In the genomic region with DNA sequence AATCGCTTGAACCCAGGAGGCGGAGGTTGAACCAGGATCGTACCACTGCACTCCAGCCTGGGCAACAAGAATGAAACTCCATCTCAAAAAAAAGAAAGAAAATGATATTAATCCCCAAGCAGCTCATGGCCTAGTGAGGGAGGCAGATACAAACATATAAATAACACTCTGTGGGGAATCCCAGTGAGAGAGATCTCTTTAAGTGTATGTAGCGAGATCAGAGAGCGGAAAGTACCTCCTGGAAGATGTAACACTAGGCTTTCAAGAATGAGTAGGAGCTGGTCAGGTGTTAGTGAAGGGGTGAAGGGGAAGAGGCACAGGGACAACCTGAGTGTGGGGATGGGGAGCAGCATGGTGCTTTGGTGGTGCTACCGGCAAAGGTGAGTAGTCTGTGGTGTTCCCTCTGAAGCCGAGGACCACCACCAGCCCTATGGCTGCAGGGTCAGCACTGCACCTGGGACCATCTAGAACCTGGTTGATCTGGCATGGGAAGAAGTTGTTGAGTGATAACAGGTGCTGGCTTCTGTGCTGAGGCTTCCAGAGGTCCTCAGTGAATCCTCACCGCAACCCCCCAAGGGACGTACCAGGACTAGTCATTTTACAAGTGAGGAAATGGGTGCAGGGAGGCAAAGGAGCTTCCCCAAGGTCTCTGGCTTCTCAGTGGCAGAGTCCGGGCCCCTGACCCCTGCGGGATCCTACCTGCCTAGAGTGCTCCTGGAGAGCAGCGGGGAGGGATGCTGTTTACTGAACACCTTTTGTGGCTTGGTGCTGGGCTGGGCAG, we compare ENCODE assay signal across 13 cellular contexts.
DNase-seq lines count a peak whose midpoint lies in the region; ATAC-seq and TF ChIP-seq lines count a peak whose summit lies in the region.
"Had no signal": no experiment of that assay in that cellular context is flagged by ENCODE, and none has a peak within 500 bp of the region (broad histone marks: within the 10 kb centered on the region; RNA-seq: fewer than 3 reads in every experiment).

No MANE protein-coding gene starts in this region.

- peak; percentile 11 for DNase-seq in activated CD4-positive, alpha-beta memory T cell treated with anti-CD3 and anti-CD28 coated beads, Interleukin-2, amount 10 ng/mL, durations not matched to agents 7 days and 5 days
- DNase-seq in activated CD4-positive, alpha-beta memory T cell treated with anti-CD3 and anti-CD28 coated beads for 36 hours = no peak
- DNase-seq in M059J (ENCODE audit: low read depth) = peak; percentile 35
- DNase-seq in iPS-NIHi7 (ENCODE audit: extremely low spot score) = peak; percentile 7
- DNase-seq in stomach = peak; percentile 19
- DNase-seq in upper lobe of left lung = no peak
- no peak for DNase-seq in upper lobe of right lung
- DNase-seq: gastrocnemius medialis, NCI-H1436 had no signal

- no peaks in the 10 kb centered on the region for H3K4me1 Mint-ChIP-seq in activated CD4-positive, alpha-beta memory T cell treated with anti-CD3 and anti-CD28 coated beads, Interleukin-2, amount 10 ng/mL, durations not matched to agents 7 days and 5 days
- no peaks in the 10 kb centered on the region for H3K4me1 Mint-ChIP-seq in activated CD4-positive, alpha-beta memory T cell treated with anti-CD3 and anti-CD28 coated beads for 36 hours (ENCODE audit: low read depth)
- H3K4me1 Mint-ChIP-seq: central memory CD8-positive, alpha-beta T cell; stimulated activated memory B cell treated with anti-CD40 and anti-IgM and Interleukin-4, amounts not matched to agents 10 μg/mL and 1 μg/mL and 100 μg/mL, for 72 hours had no signal

- intact Hi-C loops in activated CD4-positive, alpha-beta memory T cell treated with anti-CD3 and anti-CD28 coated beads for 36 hours (cut with micrococcal nuclease) = no loop called here
- intact Hi-C loops in stomach (cut with DNase I; ENCODE audit: low total_unique reads) (no loop called here), upper lobe of right lung (cut with DNase I) (no loop called here)

- POLR2A ChIA-PET in activated CD4-positive, alpha-beta memory T cell treated with anti-CD3 and anti-CD28 coated beads, Interleukin-2, amount 10 ng/mL, durations not matched to agents 7 days and 5 days (lab: Charles Lee) = no interaction called here
- POLR2A ChIA-PET in activated CD4-positive, alpha-beta memory T cell treated with anti-CD3 and anti-CD28 coated beads for 36 hours (lab: Charles Lee) = no interaction called here

- ATAC-seq in upper lobe of left lung (ENCODE audit: low FRiP score in 2 of 2) = no peak
- no peak for ATAC-seq in upper lobe of right lung
- no peak for ATAC-seq in HG02885 (IDR thresholded peaks at IDR 0.05; ENCODE audit: poor library complexity, unreplicated experiment)
- ATAC-seq: CD8-positive, alpha-beta T cell; gastrocnemius medialis; stimulated activated memory B cell treated with anti-CD40 and anti-IgM and Interleukin-4, amounts not matched to agents 10 μg/mL and 1 μg/mL and 100 μg/mL, for 72 hours had no signal

- H3K27me3 Mint-ChIP-seq in activated CD4-positive, alpha-beta memory T cell treated with anti-CD3 and anti-CD28 coated beads, Interleukin-2, amount 10 ng/mL, durations not matched to agents 7 days and 5 days = no peaks in the 10 kb centered on the region
- peaks cover 8% of the 10 kb centered on the region for H3K27me3 Mint-ChIP-seq in activated CD4-positive, alpha-beta memory T cell treated with anti-CD3 and anti-CD28 coated beads for 36 hours

- CTCF ChIA-PET in activated CD4-positive, alpha-beta memory T cell treated with anti-CD3 and anti-CD28 coated beads, Interleukin-2, amount 10 ng/mL, durations not matched to agents 7 days and 5 days (lab: Charles Lee) = no interaction called here
- CTCF ChIA-PET in activated CD4-positive, alpha-beta memory T cell treated with anti-CD3 and anti-CD28 coated beads for 36 hours (lab: Charles Lee) = no interaction called here

- H3K36me3 Mint-ChIP-seq in activated CD4-positive, alpha-beta memory T cell treated with anti-CD3 and anti-CD28 coated beads, Interleukin-2, amount 10 ng/mL, durations not matched to agents 7 days and 5 days (ENCODE audit: low read depth) = no peaks in the 10 kb centered on the region
- H3K36me3 Mint-ChIP-seq in activated CD4-positive, alpha-beta memory T cell treated with anti-CD3 and anti-CD28 coated beads for 36 hours = no peaks in the 10 kb centered on the region
- H3K36me3 Mint-ChIP-seq: CD8-positive, alpha-beta T cell; stimulated activated memory B cell treated with anti-CD40 and anti-IgM and Interleukin-4, amounts not matched to agents 10 μg/mL and 1 μg/mL and 100 μg/mL, for 72 hours had no signal

- no peaks in the 10 kb centered on the region for H3K4me1 ChIP-seq in stomach
- H3K4me1 ChIP-seq in upper lobe of left lung = no peaks in the 10 kb centered on the region
- no peaks in the 10 kb centered on the region for H3K4me1 ChIP-seq in upper lobe of right lung

- WGBS in stomach, 5 donors = 92 to 96% (median 94%) methylated on average over 12 of the region's 12 CpGs
- 89 to 94% methylated on average over 9 to 12 of the region's 12 CpGs for WGBS in upper lobe of left lung, 2 donors

- no peak overlapping the region for H3K4me3 Mint-ChIP-seq in activated CD4-positive, alpha-beta memory T cell treated with anti-CD3 and anti-CD28 coated beads, Interleukin-2, amount 10 ng/mL, durations not matched to agents 7 days and 5 days
- H3K4me3 Mint-ChIP-seq in activated CD4-positive, alpha-beta memory T cell treated with anti-CD3 and anti-CD28 coated beads for 36 hours = no peak overlapping the region
- H3K4me3 Mint-ChIP-seq: CD8-positive, alpha-beta T cell; central memory CD8-positive, alpha-beta T cell; stimulated activated memory B cell treated with anti-CD40 and anti-IgM and Interleukin-4, amounts not matched to agents 10 μg/mL and 1 μg/mL and 100 μg/mL, for 72 hours had no signal

- no peak for TF ChIP-seq CTCF in stomach (IDR thresholded peaks at IDR 0.05)
- no peak for TF ChIP-seq CTCF in upper lobe of left lung (IDR thresholded peaks at IDR 0.05)
- no peak for TF ChIP-seq CTCF in upper lobe of right lung (IDR thresholded peaks at IDR 0.05)

- TF ChIP-seq EP300 in stomach (IDR thresholded peaks at IDR 0.05) = no peak
- no peak for TF ChIP-seq EP300 in upper lobe of left lung (IDR thresholded peaks at IDR 0.05)

- H3K9me3 Mint-ChIP-seq in activated CD4-positive, alpha-beta memory T cell treated with anti-CD3 and anti-CD28 coated beads, Interleukin-2, amount 10 ng/mL, durations not matched to agents 7 days and 5 days = no peaks in the 10 kb centered on the region
- H3K9me3 Mint-ChIP-seq in activated CD4-positive, alpha-beta memory T cell treated with anti-CD3 and anti-CD28 coated beads for 36 hours = peaks cover 12% of the 10 kb centered on the region
- H3K9me3 Mint-ChIP-seq: central memory CD8-positive, alpha-beta T cell had no signal

- H3K27ac Mint-ChIP-seq in activated CD4-positive, alpha-beta memory T cell treated with anti-CD3 and anti-CD28 coated beads, Interleukin-2, amount 10 ng/mL, durations not matched to agents 7 days and 5 days = no peak overlapping the region
- H3K27ac Mint-ChIP-seq in activated CD4-positive, alpha-beta memory T cell treated with anti-CD3 and anti-CD28 coated beads for 36 hours = no peak overlapping the region
- H3K27ac Mint-ChIP-seq: CD8-positive, alpha-beta T cell; stimulated activated memory B cell treated with anti-CD40 and anti-IgM and Interleukin-4, amounts not matched to agents 10 μg/mL and 1 μg/mL and 100 μg/mL, for 72 hours had no signal

- no peaks in the 10 kb centered on the region for H3K36me3 ChIP-seq in stomach
- H3K36me3 ChIP-seq in upper lobe of left lung = no peaks in the 10 kb centered on the region
- H3K36me3 ChIP-seq in upper lobe of right lung = no peaks in the 10 kb centered on the region
- H3K36me3 ChIP-seq: gastrocnemius medialis had no signal

- no peak for TF ChIP-seq POLR2A in stomach (IDR thresholded peaks at IDR 0.05)
- no peak for TF ChIP-seq POLR2A in upper lobe of left lung (IDR thresholded peaks at IDR 0.05)

- H3K27ac ChIP-seq in stomach (no peak overlapping the region), upper lobe of left lung (no peak overlapping the region), upper lobe of right lung (no peak overlapping the region)
- H3K27ac ChIP-seq: gastrocnemius medialis had no signal

- H3K9me3 ChIP-seq in stomach (peaks cover 0 to 13% (median 8%) of the 10 kb centered on the region in 4 donors), upper lobe of left lung (peaks cover 0 to 11% (median 5%) of the 10 kb centered on the region in 4 donors), upper lobe of right lung (no peaks in the 10 kb centered on the region)
- H3K9me3 ChIP-seq: gastrocnemius medialis had no signal

- H3K4me3 ChIP-seq in stomach (no peak overlapping the region), upper lobe of left lung (no peak overlapping the region), upper lobe of right lung (no peak overlapping the region)
- H3K4me3 ChIP-seq: gastrocnemius medialis had no signal

- H3K27me3 ChIP-seq in stomach = no peaks in the 10 kb centered on the region
- H3K27me3 ChIP-seq in upper lobe of left lung = no peaks in the 10 kb centered on the region
- no peaks in the 10 kb centered on the region for H3K27me3 ChIP-seq in upper lobe of right lung

Comparison
In these comparisons a context has a peak if more than half of its experiments do, and no peak if none do; other contexts are left out.
1. DNase-seq: peak in activated CD4-positive, alpha-beta memory T cell treated with anti-CD3 and anti-CD28 coated beads, Interleukin-2, amount 10 ng/mL, durations not matched to agents 7 days and 5 days (single experiment), M059J (single experiment), iPS-NIHi7 (single experiment) and stomach (single experiment); none in activated CD4-positive, alpha-beta memory T cell treated with anti-CD3 and anti-CD28 coated beads for 36 hours (single experiment), upper lobe of left lung (0 of 2) and upper lobe of right lung (single experiment).